In the genomic region with DNA sequence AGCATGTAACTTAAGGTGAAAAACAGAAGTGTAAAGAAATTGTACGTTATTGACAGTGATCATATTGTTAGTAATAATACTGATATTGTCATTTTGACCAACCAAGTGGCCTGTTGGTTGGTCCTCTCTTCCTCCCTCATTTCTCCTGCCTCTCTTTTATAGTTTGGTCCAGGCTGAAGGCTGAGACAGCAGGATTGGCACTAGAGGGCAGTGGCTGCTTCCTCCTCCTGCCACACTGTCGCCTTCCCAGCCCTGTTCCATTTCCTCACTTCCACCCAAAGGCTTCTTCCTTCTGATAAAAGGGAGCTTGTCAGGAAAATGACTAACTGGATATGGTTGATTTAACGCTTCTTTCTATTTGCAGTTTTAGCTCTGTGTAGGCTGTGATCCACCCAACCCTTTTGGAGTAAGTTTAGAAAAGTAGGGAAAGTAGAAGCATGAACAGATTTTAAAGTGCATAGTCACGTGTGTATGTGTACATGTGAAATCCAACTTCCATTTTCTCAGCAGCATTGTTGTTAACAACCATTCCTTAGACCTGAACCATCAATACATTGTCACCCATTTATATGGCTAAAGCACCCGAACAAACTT, we compare ENCODE assay signal across 8 cellular contexts. TPM values are rescaled to one million over a fixed set of nuclear protein-coding genes. Genes with fewer than 3 reads are reported as not detected.
A peak's percentile ranks its signal among the peaks of the same experiment; 100 is the strongest.
DNase-seq lines count a peak whose midpoint lies in the region; ATAC-seq and TF ChIP-seq lines count a peak whose summit lies in the region.

No MANE protein-coding gene starts in this region.

- no TSS peak for BruUV-seq in mammary epithelial cell (replicated peaks; lab: Mats Ljungman, UMichigan)

- no peak overlapping the region for H3K4me3 Mint-ChIP-seq in stimulated activated effector memory CD8-positive, alpha-beta T cell treated with anti-CD3 and anti-CD28 coated beads, Interleukin-12 subunit alpha, Interleukin-12 subunit beta, amount 100 ng/mL, for 72 hours

- TF ChIP-seq CTCF in LNCAP (IDR thresholded peaks at IDR 0.05) (peak; percentile 54), mammary epithelial cell (conservative IDR thresholded peaks at IDR 0.05 in 1 of 2, IDR thresholded peaks at IDR 0.05 in 1 of 2; ENCODE audit: extremely low read depth in 1 of 2, insufficient read depth in 1 of 2, low read depth in 1 of 2, low read length in 2 of 2) (peak; percentile 43 to 76)

- no peak overlapping the region for H3K4me3 ChIP-seq in mammary epithelial cell (replicated peaks in 1 of 3; ENCODE audit: insufficient read depth in 1 of 3, low read depth in 2 of 3, low read length in 3 of 3)

- intact Hi-C loops in mammary epithelial cell (cut with micrococcal nuclease): loop anchor here (1.0 kb wide), 1 partner anchor 168 kb away; no protein-coding TSS in a partner anchor

- dilution Hi-C loops in mammary epithelial cell (cut with HindIII; ENCODE audit: low sequenced_read_pairs): loop anchor here (25.0 kb wide), 1 partner anchor 456 kb away; the partner anchor contains the start of gene TNPO1

- H3K27me3 ChIP-seq in mammary epithelial cell (ENCODE audit: insufficient read depth, low read length): no peaks in the 10 kb centered on the region

- H3K4me1 Mint-ChIP-seq in stimulated activated effector memory CD8-positive, alpha-beta T cell treated with anti-CD3 and anti-CD28 coated beads, Interleukin-12 subunit alpha, Interleukin-12 subunit beta, amount 100 ng/mL, for 72 hours: no peaks in the 10 kb centered on the region

- H3K9ac ChIP-seq in mammary epithelial cell (ENCODE audit: insufficient read depth, low read length): no peak overlapping the region

- H4K20me1 ChIP-seq in mammary epithelial cell (ENCODE audit: insufficient read depth, low read length): no peaks in the 10 kb centered on the region

- no peaks in the 10 kb centered on the region for H3K9me3 Mint-ChIP-seq in stimulated activated effector memory CD8-positive, alpha-beta T cell treated with anti-CD3 and anti-CD28 coated beads, Interleukin-12 subunit alpha, Interleukin-12 subunit beta, amount 100 ng/mL, for 72 hours

- CTCF ChIA-PET in mammary epithelial cell (lab: Charles Lee; ENCODE audit: low non-redundant PET): interaction anchor here (0.5 to 0.9 kb wide), 3 partner anchors 73 to 592 kb away, joined by 3 to 4 read pairs (median 3); no protein-coding TSS in a partner anchor

- no peaks in the 10 kb centered on the region for H3K4me1 ChIP-seq in mammary epithelial cell (ENCODE audit: insufficient read depth, low read length)

- in situ Hi-C loops in mammary epithelial cell (cut with MboI; ENCODE audit: low sequenced_read_pairs in 2 of 2): no loop called here

- WGBS in mammary epithelial cell (ENCODE audit: low coverage, missing lambda C conversion rate): 59% methylated on average over 5 of the region's 5 CpGs

- H3K27ac ChIP-seq in mammary epithelial cell (ENCODE audit: insufficient read depth, low read depth, low read length): no peak overlapping the region

- peaks cover 31% of the 10 kb centered on the region for H3K36me3 Mint-ChIP-seq in stimulated activated effector memory CD8-positive, alpha-beta T cell treated with anti-CD3 and anti-CD28 coated beads, Interleukin-12 subunit alpha, Interleukin-12 subunit beta, amount 100 ng/mL, for 72 hours

- ATAC-seq in left lobe of liver: peak; percentile 69
- ATAC-seq in HG03159 (IDR thresholded peaks at IDR 0.05; ENCODE audit: unreplicated experiment): no peak
- ATAC-seq in stimulated activated effector memory CD8-positive, alpha-beta T cell treated with anti-CD3 and anti-CD28 coated beads, Interleukin-12 subunit alpha, Interleukin-12 subunit beta, amount 100 ng/mL, for 72 hours: no peak
- ATAC-seq in HG02981 (IDR thresholded peaks at IDR 0.05; ENCODE audit: unreplicated experiment): no peak

- H3K4me2 ChIP-seq in mammary epithelial cell (ENCODE audit: insufficient read depth, low read depth, low read length): no peak overlapping the region

- peaks cover 10% of the 10 kb centered on the region for H3K36me3 ChIP-seq in mammary epithelial cell (ENCODE audit: insufficient read depth, low read length)

- H2AFZ ChIP-seq in mammary epithelial cell (ENCODE audit: low read depth, low read length): no peak overlapping the region

- DNase-seq in COLO829 (ENCODE audit: low spot score) (peak; percentile 39), mammary epithelial cell (peak; percentile 21), left lobe of liver (ENCODE audit: low spot score) (no peak)
- no peak for DNase-seq in activated CD4-positive, alpha-beta T cell treated with anti-CD3 and anti-CD28 coated beads for 1 hour
- DNase-seq in stimulated activated effector memory CD8-positive, alpha-beta T cell treated with anti-CD3 and anti-CD28 coated beads, Interleukin-12 subunit alpha, Interleukin-12 subunit beta, amount 100 ng/mL, for 72 hours (ENCODE audit: low spot score in 2 of 2): no peak

- H3K27ac Mint-ChIP-seq in stimulated activated effector memory CD8-positive, alpha-beta T cell treated with anti-CD3 and anti-CD28 coated beads, Interleukin-12 subunit alpha, Interleukin-12 subunit beta, amount 100 ng/mL, for 72 hours: no peak overlapping the region

- H3K79me2 ChIP-seq in mammary epithelial cell (ENCODE audit: insufficient read depth, low read length): no peaks in the 10 kb centered on the region

- no peaks in the 10 kb centered on the region for H3K9me3 ChIP-seq in mammary epithelial cell (replicated peaks; ENCODE audit: insufficient read depth, low read length)

RNA-seq across cellular contexts. Expression of gene PTCD2, which starts 35.6 kb away (rescaled TPM):
- total RNA-seq in mammary epithelial cell: 10 to 100 TPM; 12.5 to 19.4 TPM
- 9.9 TPM for polyA plus RNA-seq in mammary epithelial cell
- 8.0 TPM for polyA minus RNA-seq in mammary epithelial cell
- total RNA-seq in left lobe of liver: 6.5 TPM

RNA-seq across cellular contexts. Expression of gene MRPS27, which starts 35.8 kb away (rescaled TPM):
- total RNA-seq in mammary epithelial cell: 10 to 100 TPM; 68.2 to 74.5 TPM
- polyA plus RNA-seq in mammary epithelial cell: 71.3 TPM
- 75.1 TPM for polyA minus RNA-seq in mammary epithelial cell
- 23.9 TPM for total RNA-seq in left lobe of liver

Comparison
In these comparisons a context has a peak if more than half of its experiments do, and no peak if none do; other contexts are left out.
1. DNase-seq: peak in COLO829 (single experiment) and mammary epithelial cell (single experiment); none in left lobe of liver (single experiment), activated CD4-positive, alpha-beta T cell treated with anti-CD3 and anti-CD28 coated beads for 1 hour (single experiment) and stimulated activated effector memory CD8-positive, alpha-beta T cell treated with anti-CD3 and anti-CD28 coated beads, Interleukin-12 subunit alpha, Interleukin-12 subunit beta, amount 100 ng/mL, for 72 hours (0 of 2).